ENCODE assay signal across 1 cellular context in genomic region chr16:1773703-1774455, GRCh38.
A peak's percentile ranks its signal among the peaks of the same experiment; 100 is the strongest.
TF ChIP-seq lines count a peak whose summit lies in the region.

No MANE protein-coding gene starts in this region.

TF ChIP-seq in GM12878, 131 proteins besides CTCF, POLR2A, EP300 and RAD21:
- TF ChIP-seq RUNX3 (IDR thresholded peaks at IDR 0.05; ENCODE audit: low read length), result no peak
- 0 out of 2 replicates have a peak, but pooled peaks have one; percentile 1 for TF ChIP-seq BCL11A (IDR thresholded peaks at IDR 0.05; ENCODE audit: low read depth, low read length)
- peak; percentile 30; the same call in 1 of the 2 replicates for TF ChIP-seq SPI1 (IDR thresholded peaks at IDR 0.05; ENCODE audit: borderline replicate concordance, insufficient read depth, low read depth, low read length)
